ENCODE assay signal across 22 cellular contexts in the genomic region with DNA sequence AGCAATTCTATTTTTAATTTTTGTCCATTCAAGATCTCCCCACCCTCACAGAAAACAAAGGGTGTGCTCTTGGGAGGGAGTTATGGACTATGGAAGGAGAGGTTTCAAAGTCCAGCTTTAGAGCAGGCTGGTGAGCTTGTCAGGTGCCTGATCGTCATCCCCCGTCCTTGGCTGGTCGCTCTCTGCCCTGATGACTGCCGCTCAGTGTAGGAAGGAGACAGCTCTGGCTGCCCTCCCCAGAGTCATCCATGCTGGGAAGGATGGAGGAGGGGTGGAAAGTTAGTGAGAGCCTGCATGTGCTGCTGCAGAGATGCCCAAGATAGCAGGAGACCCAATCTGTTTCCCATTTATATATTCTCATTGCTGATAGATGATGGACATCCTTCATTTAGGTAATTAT.
DNase-seq lines count a peak whose midpoint lies in the region; ATAC-seq, FAIRE-seq and TF ChIP-seq lines count a peak whose summit lies in the region.
"Had no signal": no experiment of that assay in that cellular context is flagged by ENCODE, and none has a peak within 500 bp of the region (broad histone marks: within the 10 kb centered on the region; RNA-seq: fewer than 3 reads in every experiment).

No MANE protein-coding gene starts in this region.

- H3K4me2 ChIP-seq in HepG2 (ENCODE audit: low read depth, low read length) = no peak overlapping the region

- BruUV-seq in HepG2 (replicated peaks; lab: Mats Ljungman, UMichigan) = no TSS peak

- no peak for TF ChIP-seq POLR2A in HepG2 (IDR thresholded peaks at IDR 0.05; ENCODE audit: insufficient read depth in 1 of 2, low read depth in 2 of 2, low read length in 2 of 2)
- no peak for TF ChIP-seq POLR2A in esophagus squamous epithelium (IDR thresholded peaks at IDR 0.05)

- H3K4me3 ChIP-seq in colonic mucosa (no peak overlapping the region), HepG2 (replicated peaks in 1 of 3; ENCODE audit: insufficient read depth in 1 of 3, low read depth in 2 of 3, low read length in 3 of 3) (no peak overlapping the region), esophagus squamous epithelium (no peak overlapping the region)
- H3K4me3 ChIP-seq: adrenal gland, gastroesophageal sphincter, lower lobe of right lung, psoas muscle had no signal

- H3K36me3 ChIP-seq in colonic mucosa = no peaks in the 10 kb centered on the region
- H3K36me3 ChIP-seq in HepG2 (replicated peaks in 1 of 2; ENCODE audit: control insufficient read depth in 1 of 2, insufficient read depth in 2 of 2, low read length in 2 of 2) = peaks cover 2 to 13% of the 10 kb centered on the region in 2 experiments; a peak in 3 of 5 replicates
- peaks cover 0 to 13% (median 0%) of the 10 kb centered on the region in 3 donors for H3K36me3 ChIP-seq in esophagus squamous epithelium
- H3K36me3 ChIP-seq: adrenal gland, lower lobe of right lung had no signal

- H3K27me3 ChIP-seq in colonic mucosa = no peaks in the 10 kb centered on the region
- no peaks in the 10 kb centered on the region for H3K27me3 ChIP-seq in HepG2 (ENCODE audit: control insufficient read depth in 1 of 2, insufficient read depth in 2 of 2, low read length in 2 of 2)
- no peaks in the 10 kb centered on the region for H3K27me3 ChIP-seq in esophagus squamous epithelium
- H3K27me3 ChIP-seq: adrenal gland, gastroesophageal sphincter had no signal

- TF ChIP-seq RAD21 in HepG2 (CRISPR knock-in tag; IDR thresholded peaks at IDR 0.05) = no peak

- 30% methylated on average over 4 of the region's 4 CpGs for WGBS in HepG2 (ENCODE audit: low lambda C conversion rate)
- 96 to 100% methylated on average over 2 to 4 of the region's 4 CpGs for WGBS in esophagus squamous epithelium, 2 donors

- in situ Hi-C loops in HepG2 (cut with HindIII; ENCODE audit: extremely low pct_ligation_motif_present, low pct_unique_long_range_greater_than_20kb) = no loop called here

- no peaks in the 10 kb centered on the region for H4K20me1 ChIP-seq in HepG2 (ENCODE audit: insufficient read depth, low read length)

- no peak for TF ChIP-seq EP300 in HepG2 (IDR thresholded peaks at IDR 0.05; ENCODE audit: low read depth in 2 of 2, low read length in 2 of 2)
- TF ChIP-seq EP300 in HepG2 (CRISPR knock-in tag; IDR thresholded peaks at IDR 0.05; ENCODE audit: borderline replicate concordance) = no peak

- intact Hi-C loops in colonic mucosa (cut with DNase I) (loop anchor here (10.0 kb wide), 1 partner anchor 106 kb away; a partner anchor contains a TSS), HepG2 (cut with micrococcal nuclease; ENCODE audit: unreplicated experiment) (no loop called here), esophagus squamous epithelium (cut with DNase I) (no loop called here)

- peak; percentile 64 for FAIRE-seq in HepG2 (lab: Jason Lieb, UNC)
- FAIRE-seq in D721Med (lab: Jason Lieb, UNC) = no peak

- H3K9ac ChIP-seq in colonic mucosa (ENCODE audit: low read depth in 2 of 2, low read length in 2 of 2) (no peak overlapping the region), HepG2 (ENCODE audit: insufficient read depth, low read depth, low read length) (no peak overlapping the region)

- no peaks in the 10 kb centered on the region for H3K4me1 ChIP-seq in colonic mucosa
- H3K4me1 ChIP-seq in HepG2 (ENCODE audit: insufficient read depth, low read length) = peaks cover 12% of the 10 kb centered on the region
- no peaks in the 10 kb centered on the region for H3K4me1 ChIP-seq in esophagus squamous epithelium
- H3K4me1 ChIP-seq: adrenal gland, gastroesophageal sphincter, lower lobe of right lung, psoas muscle had no signal

- H3K27ac ChIP-seq in colonic mucosa (no peak overlapping the region), HepG2 (ENCODE audit: extremely low read length, insufficient read depth, low read length) (no peak overlapping the region), esophagus squamous epithelium (no peak overlapping the region)
- H3K27ac ChIP-seq: adrenal gland, gastroesophageal sphincter, lower lobe of right lung, psoas muscle had no signal

- TF ChIP-seq CTCF in colonic mucosa (IDR thresholded peaks at IDR 0.05) = no peak
- no peak for TF ChIP-seq CTCF in HepG2 (CRISPR knock-in tag; IDR thresholded peaks at IDR 0.05)
- no peak for TF ChIP-seq CTCF in esophagus squamous epithelium (IDR thresholded peaks at IDR 0.05)
- no peak for TF ChIP-seq CTCF in D721Med (IDR thresholded peaks at IDR 0.05; ENCODE audit: insufficient read depth, missing control alignments)

- peak; percentile 8 for DNase-seq in HuH-7 (ENCODE audit: low spot score)
- peak; percentile 84 for DNase-seq in colonic mucosa
- peak; percentile 32 for DNase-seq in HepG2 (ENCODE audit: low spot score)
- DNase-seq in putamen (ENCODE audit: low spot score) = peak; percentile 87
- DNase-seq in activated CD8-positive, alpha-beta memory T cell treated with anti-CD3 and anti-CD28 coated beads, Interleukin-2, amount 50 U/mL, for 48 hours = no peak
- DNase-seq in esophagus squamous epithelium (lab: John Stamatoyannopoulos, UW) = no peak
- DNase-seq in D721Med (ENCODE audit: insufficient read length, low spot score) = no peak
- DNase-seq: activated CD4-positive, alpha-beta T cell treated with anti-CD3 and anti-CD28 coated beads for 48 hours; activated CD8-positive, alpha-beta memory T cell treated with anti-CD3 and anti-CD28 coated beads, Interleukin-2, amount 50 U/mL, for 4 hours; activated effector memory CD4-positive, alpha-beta T cell treated with anti-CD3 and anti-CD28 coated beads, Interleukin-2, amount 50 U/mL, for 16 hours; adrenal gland; CD8-positive, alpha-beta T cell; central memory CD4-positive, alpha-beta T cell; Kasumi-1; lower lobe of right lung; naive thymus-derived CD8-positive, alpha-beta T cell; NCI-H1105; NCI-H526 treated with DMSO at 0.1 percent for 48 hours; psoas muscle; stimulated activated CD4-positive, alpha-beta T cell treated with anti-CD3 and anti-CD28 coated beads, Interleukin-4, amount 100 ng/mL, for 24 hours had no signal

- CTCF ChIA-PET in HepG2 (lab: Yijun Ruan, JAX; ENCODE audit: low intra/inter-chr PET ratio, low total read pairs) = no interaction called here

- no peak overlapping the region for H2AFZ ChIP-seq in HepG2 (ENCODE audit: low read length)

- POLR2A ChIA-PET in HepG2 (lab: Yijun Ruan, JAX) = no interaction called here

- no peaks in the 10 kb centered on the region for H3K9me3 ChIP-seq in colonic mucosa
- no peaks in the 10 kb centered on the region for H3K9me3 ChIP-seq in HepG2 (ENCODE audit: low read length)
- no peaks in the 10 kb centered on the region for H3K9me3 ChIP-seq in esophagus squamous epithelium
- H3K9me3 ChIP-seq: gastroesophageal sphincter, lower lobe of right lung, psoas muscle had no signal

- no peaks in the 10 kb centered on the region for H3K79me2 ChIP-seq in HepG2 (ENCODE audit: insufficient read depth, low read length)

- ATAC-seq in HepG2 = peak; percentile 97
- ATAC-seq in HG03565 (IDR thresholded peaks at IDR 0.05; ENCODE audit: unreplicated experiment) = no peak
- ATAC-seq: CD8-positive, alpha-beta T cell; gastroesophageal sphincter; lower lobe of right lung; naive thymus-derived CD8-positive, alpha-beta T cell had no signal

TF ChIP-seq in HepG2, 621 proteins besides CTCF, POLR2A, EP300 and RAD21 (continues in another document):
- no peak for TF ChIP-seq SRSF1 (optimal IDR thresholded peaks at IDR 0.05; ENCODE audit: low read depth, low read length)
- TF ChIP-seq, protein P1, sequence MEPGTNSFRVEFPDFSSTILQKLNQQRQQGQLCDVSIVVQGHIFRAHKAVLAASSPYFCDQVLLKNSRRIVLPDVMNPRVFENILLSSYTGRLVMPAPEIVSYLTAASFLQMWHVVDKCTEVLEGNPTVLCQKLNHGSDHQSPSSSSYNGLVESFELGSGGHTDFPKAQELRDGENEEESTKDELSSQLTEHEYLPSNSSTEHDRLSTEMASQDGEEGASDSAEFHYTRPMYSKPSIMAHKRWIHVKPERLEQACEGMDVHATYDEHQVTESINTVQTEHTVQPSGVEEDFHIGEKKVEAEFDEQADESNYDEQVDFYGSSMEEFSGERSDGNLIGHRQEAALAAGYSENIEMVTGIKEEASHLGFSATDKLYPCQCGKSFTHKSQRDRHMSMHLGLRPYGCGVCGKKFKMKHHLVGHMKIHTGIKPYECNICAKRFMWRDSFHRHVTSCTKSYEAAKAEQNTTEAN (CRISPR knock-in tag; conservative IDR thresholded peaks at IDR 0.05) = no peak
- TF ChIP-seq HDAC1 (CRISPR knock-in tag; IDR thresholded peaks at IDR 0.05) = no peak
- TF ChIP-seq, protein P2, sequence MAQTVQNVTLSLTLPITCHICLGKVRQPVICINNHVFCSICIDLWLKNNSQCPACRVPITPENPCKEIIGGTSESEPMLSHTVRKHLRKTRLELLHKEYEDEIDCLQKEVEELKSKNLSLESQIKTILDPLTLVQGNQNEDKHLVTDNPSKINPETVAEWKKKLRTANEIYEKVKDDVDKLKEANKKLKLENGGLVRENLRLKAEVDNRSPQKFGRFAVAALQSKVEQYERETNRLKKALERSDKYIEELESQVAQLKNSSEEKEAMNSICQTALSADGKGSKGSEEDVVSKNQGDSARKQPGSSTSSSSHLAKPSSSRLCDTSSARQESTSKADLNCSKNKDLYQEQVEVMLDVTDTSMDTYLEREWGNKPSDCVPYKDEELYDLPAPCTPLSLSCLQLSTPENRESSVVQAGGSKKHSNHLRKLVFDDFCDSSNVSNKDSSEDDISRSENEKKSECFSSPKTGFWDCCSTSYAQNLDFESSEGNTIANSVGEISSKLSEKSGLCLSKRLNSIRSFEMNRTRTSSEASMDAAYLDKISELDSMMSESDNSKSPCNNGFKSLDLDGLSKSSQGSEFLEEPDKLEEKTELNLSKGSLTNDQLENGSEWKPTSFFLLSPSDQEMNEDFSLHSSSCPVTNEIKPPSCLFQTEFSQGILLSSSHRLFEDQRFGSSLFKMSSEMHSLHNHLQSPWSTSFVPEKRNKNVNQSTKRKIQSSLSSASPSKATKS (CRISPR knock-in tag; IDR thresholded peaks at IDR 0.05) = no peak
- no peak for TF ChIP-seq HMG20A (CRISPR knock-in tag; IDR thresholded peaks at IDR 0.05; ENCODE audit: borderline replicate concordance)
- no peak for TF ChIP-seq SMARCC2 (IDR thresholded peaks at IDR 0.05)
- TF ChIP-seq ZSCAN29 (CRISPR knock-in tag; conservative IDR thresholded peaks at IDR 0.05) = no peak
- TF ChIP-seq, protein P3, sequence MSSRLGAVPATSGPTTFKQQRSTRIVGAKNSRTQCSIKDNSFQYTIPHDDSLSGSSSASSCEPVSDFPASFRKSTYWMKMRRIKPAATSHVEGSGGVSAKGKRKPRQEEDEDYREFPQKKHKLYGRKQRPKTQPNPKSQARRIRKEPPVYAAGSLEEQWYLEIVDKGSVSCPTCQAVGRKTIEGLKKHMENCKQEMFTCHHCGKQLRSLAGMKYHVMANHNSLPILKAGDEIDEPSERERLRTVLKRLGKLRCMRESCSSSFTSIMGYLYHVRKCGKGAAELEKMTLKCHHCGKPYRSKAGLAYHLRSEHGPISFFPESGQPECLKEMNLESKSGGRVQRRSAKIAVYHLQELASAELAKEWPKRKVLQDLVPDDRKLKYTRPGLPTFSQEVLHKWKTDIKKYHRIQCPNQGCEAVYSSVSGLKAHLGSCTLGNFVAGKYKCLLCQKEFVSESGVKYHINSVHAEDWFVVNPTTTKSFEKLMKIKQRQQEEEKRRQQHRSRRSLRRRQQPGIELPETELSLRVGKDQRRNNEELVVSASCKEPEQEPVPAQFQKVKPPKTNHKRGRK (CRISPR knock-in tag; IDR thresholded peaks at IDR 0.05) = no peak

Comparison
In these comparisons a context has a peak if more than half of its experiments do, and no peak if none do; other contexts are left out.
1. DNase-seq: peak in HuH-7 (single experiment), colonic mucosa (single experiment), HepG2 (single experiment) and putamen (single experiment); none in activated CD8-positive, alpha-beta memory T cell treated with anti-CD3 and anti-CD28 coated beads, Interleukin-2, amount 50 U/mL, for 48 hours (single experiment), esophagus squamous epithelium (single experiment) and D721Med (single experiment).